18 cellular contexts compared by ENCODE assay signal in the genomic region with DNA sequence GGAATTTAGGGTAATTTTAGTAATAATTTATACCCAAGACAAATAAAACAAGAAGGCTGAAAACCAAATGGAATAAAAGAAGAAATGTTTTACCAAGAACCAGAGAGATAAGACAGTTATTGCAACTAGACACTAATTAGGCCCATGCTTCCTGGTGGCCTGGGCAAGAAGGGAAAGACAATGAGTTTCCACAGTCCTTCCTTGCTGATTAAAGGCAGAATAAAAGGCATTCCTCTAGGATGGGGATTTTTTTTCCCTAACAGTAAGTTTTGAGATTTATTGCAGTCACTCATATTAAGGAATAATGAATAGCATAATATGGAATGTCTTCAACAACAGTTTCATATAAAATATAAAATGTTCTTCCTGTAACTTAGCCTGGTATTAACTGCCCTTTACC. TPM values are rescaled to one million over a fixed set of nuclear protein-coding genes. Genes with fewer than 3 reads are reported as not detected.
DNase-seq lines count a peak whose midpoint lies in the region; ATAC-seq and TF ChIP-seq lines count a peak whose summit lies in the region.
"Had no signal": no experiment of that assay in that cellular context is flagged by ENCODE, and none has a peak within 500 bp of the region (broad histone marks: within the 10 kb centered on the region; RNA-seq: fewer than 3 reads in every experiment).

No MANE protein-coding gene starts in this region.

- no peaks in the 10 kb centered on the region for H3K9me3 Mint-ChIP-seq in activated T-cell treated with anti-CD3 and anti-CD28 coated beads, Interleukin-2, amount 50 U/mL, for 4 hours
- H3K9me3 Mint-ChIP-seq: CD4-positive, CD25-positive, alpha-beta regulatory T cell; GM23338; H9 had no signal

- H3K4me3 Mint-ChIP-seq in activated T-cell treated with anti-CD3 and anti-CD28 coated beads, Interleukin-2, amount 50 U/mL, for 4 hours, result no peak overlapping the region
- H3K4me3 Mint-ChIP-seq: CD4-positive, CD25-positive, alpha-beta regulatory T cell; GM23338; H9 had no signal

- peaks cover 27% of the 10 kb centered on the region for H3K4me1 Mint-ChIP-seq in activated T-cell treated with anti-CD3 and anti-CD28 coated beads, Interleukin-2, amount 50 U/mL, for 4 hours (ENCODE audit: low read depth)

- H3K9me3 ChIP-seq in right atrium auricular region (no peaks in the 10 kb centered on the region), thyroid gland (no peaks in the 10 kb centered on the region)

- H3K4me3 ChIP-seq in right atrium auricular region (no peak overlapping the region), thyroid gland (replicated peaks in 1 of 3) (no peak overlapping the region)
- H3K4me3 ChIP-seq: BLaER1 treated with 17β-estradiol and CSF1 and Interleukin-3, amounts not matched to agents 10 nM and 100 nM; GM12878; GM23338 had no signal

- H3K27me3 ChIP-seq in right atrium auricular region (no peaks in the 10 kb centered on the region), foreskin keratinocyte (no peaks in the 10 kb centered on the region), thyroid gland (no peaks in the 10 kb centered on the region)
- H3K27me3 ChIP-seq: BLaER1 treated with 17β-estradiol and CSF1 and Interleukin-3, amounts not matched to agents 10 nM and 100 nM had no signal

- H3K4me1 ChIP-seq in right atrium auricular region (peaks cover 0 to 77% of the 10 kb centered on the region in 2 donors), foreskin keratinocyte (peaks cover 16% of the 10 kb centered on the region), thyroid gland (peaks cover 60 to 91% of the 10 kb centered on the region in 2 donors)

- TF ChIP-seq CTCF in right atrium auricular region (IDR thresholded peaks at IDR 0.05), result no peak
- TF ChIP-seq CTCF in foreskin keratinocyte (conservative IDR thresholded peaks at IDR 0.05), result no peak
- TF ChIP-seq CTCF in thyroid gland (IDR thresholded peaks at IDR 0.05), result no peak

- ATAC-seq in Right ventricle myocardium superior (ENCODE audit: poor library complexity) (no peak), SK-N-SH treated with all-trans-retinoic acid at 6 μM for 48 hours (peak; percentile 56), foreskin keratinocyte (no peak), GM21619 (IDR thresholded peaks at IDR 0.05; ENCODE audit: unreplicated experiment) (no peak)
- no peak for ATAC-seq in activated T-cell treated with anti-CD3 and anti-CD28 coated beads, Interleukin-2, amount 50 U/mL, for 4 hours
- ATAC-seq: GM12878, GM23338 had no signal

- no peaks in the 10 kb centered on the region for H3K36me3 Mint-ChIP-seq in activated T-cell treated with anti-CD3 and anti-CD28 coated beads, Interleukin-2, amount 50 U/mL, for 4 hours (ENCODE audit: insufficient read depth)
- H3K36me3 Mint-ChIP-seq: CD4-positive, CD25-positive, alpha-beta regulatory T cell had no signal

- H3K27ac ChIP-seq in right atrium auricular region (peak overlapping the region; percentile 55 to 67), foreskin keratinocyte (peak overlapping the region; percentile 24), thyroid gland (peak overlapping the region; percentile 70 to 89 (median 73))
- H3K27ac ChIP-seq: BLaER1 treated with 17β-estradiol and CSF1 and Interleukin-3, amounts not matched to agents 10 nM and 100 nM; HL-60 had no signal

- DNase-seq in right atrium auricular region (ENCODE audit: low spot score), result no peak
- no peak for DNase-seq in Right ventricle myocardium superior
- no peak for DNase-seq in foreskin keratinocyte
- DNase-seq in thyroid gland, result no peak
- DNase-seq in epidermal melanocyte (ENCODE audit: insufficient read length, low spot score), result no peak
- DNase-seq in activated T-cell treated with anti-CD3 and anti-CD28 coated beads, Interleukin-2, amount 50 U/mL, for 4 hours, result no peak
- DNase-seq: 8988T; ACHN; Calu3; CD4-positive, CD25-positive, alpha-beta regulatory T cell; DMS 273 treated with DMSO at 0.1 percent for 48 hours; H9 had no signal

- intact Hi-C loops in Right ventricle myocardium superior (cut with DNase I), result no loop called here
- intact Hi-C loops in thyroid gland (cut with DNase I), result no loop called here

- no peaks in the 10 kb centered on the region for H3K27me3 Mint-ChIP-seq in activated T-cell treated with anti-CD3 and anti-CD28 coated beads, Interleukin-2, amount 50 U/mL, for 4 hours (ENCODE audit: low read depth)
- H3K27me3 Mint-ChIP-seq: CD4-positive, CD25-positive, alpha-beta regulatory T cell had no signal

- H3K36me3 ChIP-seq in right atrium auricular region (no peaks in the 10 kb centered on the region), thyroid gland (no peaks in the 10 kb centered on the region)

- no peak for TF ChIP-seq POLR2A in thyroid gland (IDR thresholded peaks at IDR 0.05)

TF ChIP-seq in SK-N-SH treated with all-trans-retinoic acid at 6 μM for 48 hours, 23 proteins besides CTCF, POLR2A, EP300 and RAD21:
- TF ChIP-seq CSDC2 (CRISPR knock-in tag; IDR thresholded peaks at IDR 0.05), result no peak
- TF ChIP-seq OSR1 (CRISPR knock-in tag; IDR thresholded peaks at IDR 0.05), result no peak
- TF ChIP-seq ZC3H10 (CRISPR knock-in tag; IDR thresholded peaks at IDR 0.05), result 0 out of 2 replicates have a peak, but pooled peaks have one; percentile 55
- TF ChIP-seq ISL1 (CRISPR knock-in tag; IDR thresholded peaks at IDR 0.05), result peak; percentile 59
- no peak for TF ChIP-seq ESRRG (CRISPR knock-in tag; IDR thresholded peaks at IDR 0.05)

RNA-seq across cellular contexts. Expression of gene TOM1L2, which starts 41.5 kb away (rescaled TPM):
- total RNA-seq in right atrium auricular region, result 100 to 1,000 TPM; 186 to 347 TPM
- total RNA-seq in Right ventricle myocardium superior, result 253 TPM
- total RNA-seq in foreskin keratinocyte, result 28.2 and 32.3 TPM in 2 replicates
- 14.2 and 14.4 TPM in 2 replicates for polyA plus RNA-seq in foreskin keratinocyte
- total RNA-seq in thyroid gland, result 100 to 1,000 TPM; 138 to 881 (median 257) TPM
- total RNA-seq in activated T-cell treated with anti-CD3 and anti-CD28 coated beads, Interleukin-2, amount 50 U/mL, for 4 hours, result 1 to 10 TPM; 5.5 to 6.6 (median 5.5) TPM

RNA-seq across cellular contexts. Expression of gene DRC3, which starts 42.0 kb away (rescaled TPM):
- total RNA-seq in right atrium auricular region (1 to 10 TPM in 1 of 2 donors, under 1 TPM in 1; 0.94 to 1.7 TPM), Right ventricle myocardium superior (1.4 TPM), foreskin keratinocyte (0.42 and 0.54 TPM in 2 replicates), thyroid gland (10 to 100 TPM; 18.5 to 28.7 (median 23.4) TPM)
- 0.13 and 0.28 TPM in 2 replicates for polyA plus RNA-seq in foreskin keratinocyte
- 1 to 10 TPM in 1 of 3 donors, under 1 TPM in 2; 0.49 to 1.3 (median 0.55) TPM for total RNA-seq in activated T-cell treated with anti-CD3 and anti-CD28 coated beads, Interleukin-2, amount 50 U/mL, for 4 hours
- total RNA-seq: CD4-positive, CD25-positive, alpha-beta regulatory T cell; GM23338 had no signal
- polyA plus RNA-seq: CD4-positive, CD25-positive, alpha-beta regulatory T cell had no signal
